Comparison of ENCODE assay signal across 8 cellular contexts in genomic region chr19:17292301-17293074, GRCh38. TPM values are rescaled to one million over a fixed set of nuclear protein-coding genes. Genes with fewer than 3 reads are reported as not detected.
A peak's percentile ranks its signal among the peaks of the same experiment; 100 is the strongest.
DNase-seq lines count a peak whose midpoint lies in the region; ATAC-seq, FAIRE-seq and TF ChIP-seq lines count a peak whose summit lies in the region.

No MANE protein-coding gene starts in this region.

- H3K36me3 ChIP-seq in osteoblast (ENCODE audit: insufficient read depth, low read length) (no peaks in the 10 kb centered on the region), tibial artery (peaks cover 0 to 13% (median 0%) of the 10 kb centered on the region in 3 donors)

- H3K79me2 ChIP-seq in osteoblast (ENCODE audit: insufficient read depth, low read length) = no peaks in the 10 kb centered on the region

- DNase-seq in AG09319 (ENCODE audit: extremely low read depth, low read depth) = peak; percentile 59
- DNase-seq in activated gamma-delta T cell (lab: John Stamatoyannopoulos, UW) = peak; percentile 53
- peak; percentile 84 to 87 for DNase-seq in frontal cortex (ENCODE audit: low spot score in 2 of 2)
- DNase-seq in osteoblast (ENCODE audit: insufficient read length, low spot score, missing footprints) = peak; percentile 100
- DNase-seq in tibial artery = peak; percentile 78 to 85

- H4K20me1 ChIP-seq in osteoblast (ENCODE audit: insufficient read depth, low read length) = no peaks in the 10 kb centered on the region

- peaks cover 6% of the 10 kb centered on the region for H3K4me1 ChIP-seq in osteoblast (ENCODE audit: insufficient read depth, low read length)
- peaks cover 0 to 17% (median 8%) of the 10 kb centered on the region in 4 donors for H3K4me1 ChIP-seq in tibial artery

- H3K9me3 ChIP-seq in osteoblast (ENCODE audit: low read depth, low read length) = no peaks in the 10 kb centered on the region
- no peaks in the 10 kb centered on the region for H3K9me3 ChIP-seq in tibial artery

- FAIRE-seq in frontal cortex (lab: Jason Lieb, UNC) = no peak

- TF ChIP-seq POLR2A in Raji (IDR thresholded peaks at IDR 0.05; ENCODE audit: insufficient read depth, low read depth, low read length) = peak; percentile 93

- H3K4me2 ChIP-seq in osteoblast (ENCODE audit: insufficient read depth, low read length) = peak overlapping the region; percentile 96

- H3K27ac ChIP-seq in osteoblast (ENCODE audit: low read depth, low read length) (peak overlapping the region; percentile 41), tibial artery (peak overlapping the region; percentile 56 to 78)

- peak; percentile 80 for TF ChIP-seq CTCF in AG09319 (IDR thresholded peaks at IDR 0.05; ENCODE audit: low read depth, low read length)
- TF ChIP-seq CTCF in osteoblast (IDR thresholded peaks at IDR 0.05; ENCODE audit: extremely low read depth, low read depth, low read length) = peak; percentile 73
- peak; percentile 72 to 74 for TF ChIP-seq CTCF in tibial artery (IDR thresholded peaks at IDR 0.05)

- no peaks in the 10 kb centered on the region for H3K27me3 ChIP-seq in osteoblast (ENCODE audit: insufficient read depth, low read length)
- peaks cover 0 to 9% of the 10 kb centered on the region in 2 donors for H3K27me3 ChIP-seq in tibial artery

- peak; percentile 54 for ATAC-seq in GM18873 (IDR thresholded peaks at IDR 0.05; ENCODE audit: low FRiP score, unreplicated experiment)
- ATAC-seq in HG03175 (IDR thresholded peaks at IDR 0.05; ENCODE audit: unreplicated experiment) = peak; percentile 85

- H3K4me3 ChIP-seq in osteoblast (ENCODE audit: insufficient read depth, low read length) (peak overlapping the region; percentile 76), tibial artery (peak overlapping the region; percentile 54 to 71)

- peak overlapping the region; percentile 97 for H2AFZ ChIP-seq in osteoblast (ENCODE audit: low read length)

- intact Hi-C loops in tibial artery (cut with DNase I; ENCODE audit: low total_unique reads) = no loop called here

RNA-seq across cellular contexts. Expression of gene ABHD8, which starts 10.7 kb away (rescaled TPM):
- 20.4 TPM for total RNA-seq in frontal cortex
- total RNA-seq in osteoblast = 12.7 and 14.8 TPM in 2 replicates

RNA-seq across cellular contexts. Expression of gene ANKLE1, which starts 10.8 kb away (rescaled TPM):
- 0.82 TPM for total RNA-seq in frontal cortex
- not detected in 2 replicates for total RNA-seq in osteoblast

RNA-seq across cellular contexts. Expression of gene MRPL34, which starts 13.2 kb away (rescaled TPM):
- total RNA-seq in frontal cortex = 11.4 TPM
- total RNA-seq in osteoblast = 21.8 and 40.5 TPM in 2 replicates

RNA-seq across cellular contexts. Expression of gene DDA1, which starts 16.9 kb away (rescaled TPM):
- total RNA-seq in frontal cortex = 10.2 TPM
- 8.5 and 11.6 TPM in 2 replicates for total RNA-seq in osteoblast

RNA-seq across cellular contexts. Expression of gene BABAM1, which starts 25.2 kb away (rescaled TPM):
- total RNA-seq in frontal cortex = 66.9 TPM
- total RNA-seq in osteoblast = 74.8 and 76.7 TPM in 2 replicates

Comparison
In these comparisons a context has a peak if more than half of its experiments do, and no peak if none do; other contexts are left out.
1. Peak in every context shown above with its lines: DNase-seq, ATAC-seq, H3K4me3 ChIP-seq and H3K27ac ChIP-seq.